Comparison of ENCODE assay signal across 19 cellular contexts in the genomic region with DNA sequence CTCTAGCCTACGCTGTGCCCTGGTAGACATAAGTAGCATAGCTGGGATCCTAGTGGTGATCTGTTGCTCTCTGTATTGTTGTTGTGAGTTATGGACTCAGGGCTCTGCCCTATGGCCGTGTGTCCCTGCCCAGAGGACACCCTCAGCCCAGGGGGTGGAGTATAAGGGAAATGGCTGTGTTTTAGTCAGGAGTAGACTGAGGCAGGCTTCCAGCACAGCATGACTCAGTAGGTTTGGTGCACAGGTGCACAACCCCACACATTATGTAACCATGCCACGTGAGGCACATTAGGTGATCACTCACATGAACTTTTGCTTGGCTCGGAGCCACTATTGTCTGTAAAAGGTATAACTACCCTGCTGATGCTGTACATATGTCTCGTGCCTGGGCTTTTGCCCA. TPM values are rescaled to one million over a fixed set of nuclear protein-coding genes. Genes with fewer than 3 reads are reported as not detected.
DNase-seq lines count a peak whose midpoint lies in the region; ATAC-seq, FAIRE-seq and TF ChIP-seq lines count a peak whose summit lies in the region.
"Had no signal": no experiment of that assay in that cellular context is flagged by ENCODE, and none has a peak within 500 bp of the region (broad histone marks: within the 10 kb centered on the region; RNA-seq: fewer than 3 reads in every experiment).

No MANE protein-coding gene starts in this region.

- intact Hi-C loops in mammary epithelial cell (cut with micrococcal nuclease) (no loop called here), spleen (cut with DNase I; ENCODE audit: low total_unique reads) (no loop called here)

- H3K9me3 ChIP-seq in mammary epithelial cell (replicated peaks; ENCODE audit: insufficient read depth, low read length) (no peaks in the 10 kb centered on the region), small intestine (ENCODE audit: control insufficient read depth, low read depth) (no peaks in the 10 kb centered on the region), spleen (no peaks in the 10 kb centered on the region)
- H3K9me3 ChIP-seq: left ventricle myocardium inferior, MG63, psoas muscle had no signal

- H3K4me1 Mint-ChIP-seq in type B pancreatic cell (ENCODE audit: unreplicated experiment), result peaks cover 4% of the 10 kb centered on the region
- H3K4me1 Mint-ChIP-seq: endodermal cell, naive B cell had no signal

- no peaks in the 10 kb centered on the region for H3K9me3 Mint-ChIP-seq in type B pancreatic cell
- H3K9me3 Mint-ChIP-seq: endodermal cell had no signal

- ATAC-seq in left lobe of liver, result peak; percentile 49
- ATAC-seq in GM18498 (IDR thresholded peaks at IDR 0.05; ENCODE audit: unreplicated experiment), result no peak
- ATAC-seq: HCT116, psoas muscle had no signal

- no peaks in the 10 kb centered on the region for H4K20me1 ChIP-seq in mammary epithelial cell (ENCODE audit: insufficient read depth, low read length)

- peak overlapping the region; percentile 96 for H3K27ac ChIP-seq in mammary epithelial cell (ENCODE audit: insufficient read depth, low read depth, low read length)
- no peak overlapping the region for H3K27ac ChIP-seq in small intestine (ENCODE audit: low read depth in 1 of 2, low read length in 1 of 2)
- no peak overlapping the region for H3K27ac ChIP-seq in spleen
- H3K27ac ChIP-seq: left ventricle myocardium inferior, psoas muscle, SK-N-MC had no signal

- in situ Hi-C loops in mammary epithelial cell (cut with MboI; ENCODE audit: low sequenced_read_pairs in 2 of 2), result no loop called here

- no peak overlapping the region for H3K27ac Mint-ChIP-seq in type B pancreatic cell
- H3K27ac Mint-ChIP-seq: endodermal cell had no signal

- CTCF ChIA-PET in mammary epithelial cell (lab: Charles Lee; ENCODE audit: low non-redundant PET), result no interaction called here

- peaks cover 11% of the 10 kb centered on the region for H3K36me3 Mint-ChIP-seq in type B pancreatic cell

- FAIRE-seq in small intestine (lab: Jason Lieb, UNC), result no peak
- FAIRE-seq: frontal cortex had no signal

- no peaks in the 10 kb centered on the region for H3K27me3 Mint-ChIP-seq in type B pancreatic cell
- H3K27me3 Mint-ChIP-seq: naive B cell had no signal

- H3K36me3 ChIP-seq in mammary epithelial cell (ENCODE audit: insufficient read depth, low read length) (no peaks in the 10 kb centered on the region), small intestine (ENCODE audit: control insufficient read depth in 2 of 2, insufficient read depth in 2 of 2, low read length in 2 of 2) (peaks cover 2 to 9% of the 10 kb centered on the region in 2 donors), spleen (peaks cover 0 to 53% (median 11%) of the 10 kb centered on the region in 6 donors)
- H3K36me3 ChIP-seq: MG63 had no signal

- H3K4me3 Mint-ChIP-seq in type B pancreatic cell, result no peak overlapping the region
- H3K4me3 Mint-ChIP-seq: endodermal cell, naive B cell had no signal

- TF ChIP-seq CTCF in mammary epithelial cell (conservative IDR thresholded peaks at IDR 0.05 in 1 of 2, IDR thresholded peaks at IDR 0.05 in 1 of 2; ENCODE audit: extremely low read depth in 1 of 2, insufficient read depth in 1 of 2, low read depth in 1 of 2, low read length in 2 of 2) (no peak), spleen (IDR thresholded peaks at IDR 0.05 in 8 of 11, conservative IDR thresholded peaks at IDR 0.05 in 3 of 11) (no peak), type B pancreatic cell (conservative IDR thresholded peaks at IDR 0.05) (no peak)

- H3K27me3 ChIP-seq in mammary epithelial cell (ENCODE audit: insufficient read depth, low read length) (no peaks in the 10 kb centered on the region), small intestine (ENCODE audit: control insufficient read depth in 2 of 2, insufficient read depth in 2 of 2, low read length in 2 of 2) (no peaks in the 10 kb centered on the region), spleen (replicated peaks in 1 of 7) (no peaks in the 10 kb centered on the region)
- H3K27me3 ChIP-seq: MG63 had no signal

- no peak overlapping the region for H3K4me2 ChIP-seq in mammary epithelial cell (ENCODE audit: insufficient read depth, low read depth, low read length)

- no peak overlapping the region for H2AFZ ChIP-seq in mammary epithelial cell (ENCODE audit: low read depth, low read length)

- no TSS peak for BruUV-seq in mammary epithelial cell (replicated peaks; lab: Mats Ljungman, UMichigan)

- WGBS in mammary epithelial cell (ENCODE audit: low coverage, missing lambda C conversion rate), result 39% methylated on average over 5 of the region's 5 CpGs
- 61 to 83% (median 69%) methylated on average over 5 of the region's 5 CpGs for WGBS in small intestine, 3 donors
- 81 to 95% (median 90%) methylated on average over 4 to 5 of the region's 5 CpGs for WGBS in spleen, 5 donors

- dilution Hi-C loops in mammary epithelial cell (cut with HindIII; ENCODE audit: low sequenced_read_pairs), result no loop called here

- peaks cover 45% of the 10 kb centered on the region for H3K4me1 ChIP-seq in mammary epithelial cell (ENCODE audit: insufficient read depth, low read length)
- no peaks in the 10 kb centered on the region for H3K4me1 ChIP-seq in small intestine (ENCODE audit: control insufficient read depth in 2 of 2, insufficient read depth in 1 of 2, low read depth in 1 of 2, low read length in 1 of 2)
- H3K4me1 ChIP-seq in spleen, result peaks cover 0 to 10% (median 0%) of the 10 kb centered on the region in 6 donors
- H3K4me1 ChIP-seq: left ventricle myocardium inferior, psoas muscle had no signal

- no peak for TF ChIP-seq POLR2A in spleen (IDR thresholded peaks at IDR 0.05)

- peak; percentile 3 for DNase-seq in M059J (ENCODE audit: low read depth)
- peak; percentile 89 for DNase-seq in mammary epithelial cell
- no peak for DNase-seq in left lobe of liver (ENCODE audit: low spot score)
- peak; percentile 29 for DNase-seq in small intestine
- no peak for DNase-seq in spleen
- no peak for DNase-seq in type B pancreatic cell (ENCODE audit: extremely low spot score, unreplicated experiment)
- no peak for DNase-seq in activated T-cell treated with anti-CD3 and anti-CD28 coated beads for 4 hours
- DNase-seq: activated gamma-delta T cell treated with Interleukin-2 at 50 U/mL for 16 hours, amygdala, endodermal cell, left ventricle myocardium inferior, MG63, naive B cell, NCI-H1694 treated with DMSO at 0.1 percent for 48 hours, psoas muscle had no signal

- no peaks in the 10 kb centered on the region for H3K79me2 ChIP-seq in mammary epithelial cell (ENCODE audit: insufficient read depth, low read length)

- peak overlapping the region; percentile 24 for H3K9ac ChIP-seq in mammary epithelial cell (ENCODE audit: insufficient read depth, low read length)

- H3K4me3 ChIP-seq in mammary epithelial cell (replicated peaks in 1 of 3; ENCODE audit: insufficient read depth in 1 of 3, low read depth in 2 of 3, low read length in 3 of 3) (no peak overlapping the region), small intestine (ENCODE audit: low read depth in 1 of 2, low read length in 2 of 2) (no peak overlapping the region), spleen (no peak overlapping the region)
- H3K4me3 ChIP-seq: left ventricle myocardium inferior, MG63, psoas muscle, SK-N-MC had no signal

RNA-seq across cellular contexts. Expression of a gene that starts 59.9 kb away (rescaled TPM):
- total RNA-seq in M059J (2014; rRNA removed; shearing (Covaris generic)), result 47.8 and 59.4 TPM in 2 replicates
- total RNA-seq in mammary epithelial cell (10 to 100 TPM; 25.5 to 65.2 TPM), left lobe of liver (22.3 TPM), spleen (10 to 100 TPM; 15.0 to 28.4 (median 20.6) TPM), type B pancreatic cell (ENCODE audit: low replicate concordance) (28.9 and 31.6 TPM in 2 replicates)
- polyA plus RNA-seq in mammary epithelial cell (20.0 TPM), small intestine (10 to 100 TPM; 10.3 to 12.3 (median 11.9) TPM), spleen (1 to 10 TPM; 4.5 to 6.4 (median 6.1) TPM)
- polyA minus RNA-seq in mammary epithelial cell, result 53.7 TPM

Comparison
In these comparisons a context has a peak if more than half of its experiments do, and no peak if none do; other contexts are left out.
1. DNase-seq: peak in M059J (single experiment), mammary epithelial cell (single experiment) and small intestine (single experiment); none in left lobe of liver (single experiment), spleen (single experiment), type B pancreatic cell (single experiment) and activated T-cell treated with anti-CD3 and anti-CD28 coated beads for 4 hours (single experiment).